11 cellular contexts compared by ENCODE assay signal in the genomic region with DNA sequence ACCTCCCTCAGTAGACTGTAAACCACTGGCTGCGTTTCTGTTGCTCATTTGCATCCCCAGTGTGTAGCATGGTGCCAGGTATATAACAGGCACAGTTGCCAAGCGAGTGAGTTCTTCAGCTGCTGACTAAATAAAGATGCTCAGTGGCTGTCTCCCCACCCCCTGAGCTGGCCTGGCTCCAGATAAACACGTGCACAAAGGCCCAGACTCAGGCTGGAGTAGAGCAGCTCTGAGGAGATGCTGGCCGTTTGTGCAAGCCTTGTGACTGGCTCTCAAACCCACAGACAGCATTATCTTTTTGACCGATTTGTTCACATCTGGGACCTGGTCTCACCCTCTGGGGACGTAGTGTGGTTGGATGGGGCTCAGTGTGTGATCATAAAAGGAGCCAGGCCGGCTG. TPM values are rescaled to one million over a fixed set of nuclear protein-coding genes. Genes with fewer than 3 reads are reported as not detected.
DNase-seq lines count a peak whose midpoint lies in the region.
"Had no signal": no experiment of that assay in that cellular context is flagged by ENCODE, and none has a peak within 500 bp of the region (broad histone marks: within the 10 kb centered on the region; RNA-seq: fewer than 3 reads in every experiment).

No MANE protein-coding gene starts in this region.

- no peaks in the 10 kb centered on the region for H3K27me3 Mint-ChIP-seq in T-helper 2 cell treated with Interferon-gamma antibody and Interleukin-4, amounts not matched to agents 5 μg/mL and 100 μg/mL, for 36 hours (ENCODE audit: low read depth)
- peaks cover 11% of the 10 kb centered on the region for H3K27me3 Mint-ChIP-seq in activated naive CD8-positive, alpha-beta T cell treated with anti-CD3 and anti-CD28 coated beads for 36 hours

- no peaks in the 10 kb centered on the region for H3K4me1 Mint-ChIP-seq in T-helper 2 cell treated with Interferon-gamma antibody and Interleukin-4, amounts not matched to agents 5 μg/mL and 100 μg/mL, for 36 hours (ENCODE audit: low read depth)
- no peaks in the 10 kb centered on the region for H3K4me1 Mint-ChIP-seq in activated naive CD8-positive, alpha-beta T cell treated with anti-CD3 and anti-CD28 coated beads for 36 hours

- H3K4me3 Mint-ChIP-seq in T-helper 2 cell treated with Interferon-gamma antibody and Interleukin-4, amounts not matched to agents 5 μg/mL and 100 μg/mL, for 36 hours = no peak overlapping the region
- no peak overlapping the region for H3K4me3 Mint-ChIP-seq in activated naive CD8-positive, alpha-beta T cell treated with anti-CD3 and anti-CD28 coated beads for 36 hours

- no peaks in the 10 kb centered on the region for H3K9me3 Mint-ChIP-seq in T-helper 2 cell treated with Interferon-gamma antibody and Interleukin-4, amounts not matched to agents 5 μg/mL and 100 μg/mL, for 36 hours
- H3K9me3 Mint-ChIP-seq in activated naive CD8-positive, alpha-beta T cell treated with anti-CD3 and anti-CD28 coated beads for 36 hours = no peaks in the 10 kb centered on the region

- H3K27ac Mint-ChIP-seq in T-helper 2 cell treated with Interferon-gamma antibody and Interleukin-4, amounts not matched to agents 5 μg/mL and 100 μg/mL, for 36 hours = peak overlapping the region; percentile 17
- peak overlapping the region; percentile 4 for H3K27ac Mint-ChIP-seq in activated naive CD8-positive, alpha-beta T cell treated with anti-CD3 and anti-CD28 coated beads for 36 hours

- DNase-seq in T-helper 2 cell treated with Interferon-gamma antibody and Interleukin-4, amounts not matched to agents 5 μg/mL and 100 μg/mL, for 36 hours (ENCODE audit: low spot score) = no peak
- DNase-seq in T-helper 2 cell (no peak), NCI-H2029 treated with DMSO at 0.1 percent for 48 hours (lab: John Stamatoyannopoulos, UW) (peak; percentile 64), occipital lobe (lab: John Stamatoyannopoulos, UW) (peak; percentile 54), cerebellar nuclear complex (lab: John Stamatoyannopoulos, UW) (no peak), NCI-H1436 (lab: John Stamatoyannopoulos, UW) (no peak)
- no peak for DNase-seq in activated naive CD8-positive, alpha-beta T cell treated with anti-CD3 and anti-CD28 coated beads for 36 hours
- DNase-seq in activated CD4-positive, CD25-positive, alpha-beta regulatory T cell treated with anti-CD3 and anti-CD28 coated beads, Interleukin-2, amount 50 U/mL, for 72 hours = no peak
- DNase-seq: foreskin melanocyte, trophoblast cell had no signal

- H3K36me3 Mint-ChIP-seq in T-helper 2 cell treated with Interferon-gamma antibody and Interleukin-4, amounts not matched to agents 5 μg/mL and 100 μg/mL, for 36 hours (ENCODE audit: low read depth) = peaks cover 9% of the 10 kb centered on the region
- H3K36me3 Mint-ChIP-seq in activated naive CD8-positive, alpha-beta T cell treated with anti-CD3 and anti-CD28 coated beads for 36 hours = no peaks in the 10 kb centered on the region

RNA-seq across cellular contexts. Expression of a gene that starts 7.1 kb away (rescaled TPM):
- total RNA-seq in activated naive CD8-positive, alpha-beta T cell treated with anti-CD3 and anti-CD28 coated beads for 36 hours = not detected
- 20.4 TPM for total RNA-seq in occipital lobe
- total RNA-seq: T-helper 2 cell treated with Interferon-gamma antibody and Interleukin-4, amounts not matched to agents 100 ng/mL and 5 ng/mL, for 36 hours had no signal

RNA-seq across cellular contexts. Expression of a gene that starts 16.3 kb away (rescaled TPM):
- 10 to 100 TPM; 84.4 to 87.4 TPM for total RNA-seq in activated naive CD8-positive, alpha-beta T cell treated with anti-CD3 and anti-CD28 coated beads for 36 hours
- total RNA-seq in occipital lobe = 20.6 TPM

RNA-seq across cellular contexts. Expression of a gene that starts 33.3 kb away (rescaled TPM):
- total RNA-seq in activated naive CD8-positive, alpha-beta T cell treated with anti-CD3 and anti-CD28 coated beads for 36 hours = 100 to 1,000 TPM; 256 TPM
- total RNA-seq in occipital lobe = 59.1 TPM

Comparison
In these comparisons a context has a peak if more than half of its experiments do, and no peak if none do; other contexts are left out.
1. DNase-seq: peak in NCI-H2029 treated with DMSO at 0.1 percent for 48 hours (single experiment) and occipital lobe (single experiment); none in T-helper 2 cell treated with Interferon-gamma antibody and Interleukin-4, amounts not matched to agents 5 μg/mL and 100 μg/mL, for 36 hours (single experiment), T-helper 2 cell (0 of 5), activated naive CD8-positive, alpha-beta T cell treated with anti-CD3 and anti-CD28 coated beads for 36 hours (single experiment), cerebellar nuclear complex (0 of 2), NCI-H1436 (single experiment) and activated CD4-positive, CD25-positive, alpha-beta regulatory T cell treated with anti-CD3 and anti-CD28 coated beads, Interleukin-2, amount 50 U/mL, for 72 hours (single experiment).
2. RNA of a gene that starts 7.1 kb away (total RNA-seq): 20.4 TPM in occipital lobe (single experiment); not detected in activated naive CD8-positive, alpha-beta T cell treated with anti-CD3 and anti-CD28 coated beads for 36 hours; every median in the first group is over 10 times any median in the second.